Comparison of ENCODE assay signal across 37 cellular contexts in genomic region chr5:3924990-3925389, GRCh38.
"Had no signal": no experiment of that assay in that cellular context is flagged by ENCODE, and none has a peak within 500 bp of the region (broad histone marks: within the 10 kb centered on the region; RNA-seq: fewer than 3 reads in every experiment).

No MANE protein-coding gene starts in this region.

- H3K27me3 ChIP-seq: adrenal gland, brain microvascular endothelial cell, breast epithelium had no signal

- H3K4me3 Mint-ChIP-seq: activated B cell treated with CpG ODN at 0.5 μM for 24 hours; activated CD4-positive, alpha-beta memory T cell treated with anti-CD3 and anti-CD28 coated beads for 36 hours; activated CD4-positive, alpha-beta T cell treated with anti-CD3 and anti-CD28 coated beads, Interleukin-2, amount 10 ng/mL, durations not matched to agents 7 days and 5 days; activated CD8-positive, alpha-beta T cell treated with anti-CD3 and anti-CD28 coated beads for 36 hours; activated naive CD4-positive, alpha-beta T cell treated with anti-CD3 and anti-CD28 coated beads for 36 hours; activated naive CD8-positive, alpha-beta T cell treated with anti-CD3 and anti-CD28 coated beads for 36 hours; activated T-cell treated with anti-CD3 and anti-CD28 coated beads, Interleukin-2, amount 50 U/mL, for 4 hours; activated T-cell treated with anti-CD3 and anti-CD28 coated beads, Interleukin-2, amount 50 U/mL, for 72 hours; activated T-helper 1 cell treated with anti-CD3 and anti-CD28 coated beads, Interleukin-12 subunit alpha, Interleukin-12 subunit beta, Interleukin-2, Interleukin-4 antibody, amounts not matched to agents 30 ng/mL and 10 ng/mL and 1 ng/mL, durations not matched to agents 14 hours and 24 hours and 36 hours; activated T-helper 17 cell treated with anti-CD3 and anti-CD28 coated beads, Interleukin-2, amount 50 U/mL, for 72 hours; central memory CD8-positive, alpha-beta T cell; T-helper 1 cell treated with Interleukin-12 subunit alpha and Interleukin-12 subunit beta and Interleukin-4 antibody, amounts not matched to agents 30 μg/mL and 1 μg/mL, for 36 hours; T-helper 2 cell treated with Interferon-gamma antibody and Interleukin-4, amounts not matched to agents 5 μg/mL and 100 μg/mL, for 36 hours had no signal

- ATAC-seq: activated CD8-positive, alpha-beta T cell treated with anti-CD3 and anti-CD28 coated beads for 36 hours; activated naive CD4-positive, alpha-beta T cell treated with anti-CD3 and anti-CD28 coated beads, Interleukin-2, amount 50 U/mL, for 72 hours; activated T-cell treated with anti-CD3 and anti-CD28 coated beads, Interleukin-2, amount 50 U/mL, for 4 hours; activated T-cell treated with anti-CD3 and anti-CD28 coated beads, Interleukin-2, amount 50 U/mL, for 72 hours; activated T-helper 17 cell treated with anti-CD3 and anti-CD28 coated beads, Interleukin-2, amount 50 U/mL, for 72 hours; body of pancreas had no signal

- H3K36me3 ChIP-seq: adrenal gland, brain microvascular endothelial cell, breast epithelium had no signal

- H3K27me3 Mint-ChIP-seq: activated B cell treated with CpG ODN at 0.5 μM for 24 hours; activated CD4-positive, alpha-beta memory T cell treated with anti-CD3 and anti-CD28 coated beads for 36 hours; activated CD4-positive, alpha-beta T cell treated with anti-CD3 and anti-CD28 coated beads, Interleukin-2, amount 10 ng/mL, durations not matched to agents 7 days and 5 days; activated naive CD8-positive, alpha-beta T cell treated with anti-CD3 and anti-CD28 coated beads for 36 hours; activated T-helper 17 cell treated with anti-CD3 and anti-CD28 coated beads, Interleukin-2, amount 50 U/mL, for 72 hours; central memory CD8-positive, alpha-beta T cell had no signal

- H3K4me1 ChIP-seq: adrenal gland, body of pancreas, breast epithelium had no signal

- H3K36me3 Mint-ChIP-seq: activated CD4-positive, alpha-beta memory T cell treated with anti-CD3 and anti-CD28 coated beads for 36 hours; activated naive CD8-positive, alpha-beta T cell treated with anti-CD3 and anti-CD28 coated beads for 36 hours had no signal

- H3K4me1 Mint-ChIP-seq: activated B cell treated with CpG ODN at 0.5 μM for 24 hours; activated CD4-positive, alpha-beta T cell treated with anti-CD3 and anti-CD28 coated beads, Interleukin-2, amount 10 ng/mL, durations not matched to agents 7 days and 5 days; activated naive CD8-positive, alpha-beta T cell treated with anti-CD3 and anti-CD28 coated beads for 36 hours; activated T-helper 17 cell treated with anti-CD3 and anti-CD28 coated beads, Interleukin-2, amount 50 U/mL, for 72 hours; central memory CD8-positive, alpha-beta T cell had no signal

- FAIRE-seq: astrocyte, TTC549 had no signal

- H3K9me3 ChIP-seq: adrenal gland, body of pancreas, breast epithelium had no signal

- H3K27ac Mint-ChIP-seq: activated B cell treated with CpG ODN at 0.5 μM for 24 hours; activated CD4-positive, alpha-beta memory T cell treated with anti-CD3 and anti-CD28 coated beads for 36 hours; activated CD4-positive, alpha-beta T cell treated with anti-CD3 and anti-CD28 coated beads, Interleukin-2, amount 10 ng/mL, durations not matched to agents 7 days and 5 days; activated CD8-positive, alpha-beta T cell treated with anti-CD3 and anti-CD28 coated beads for 36 hours; activated naive CD4-positive, alpha-beta T cell treated with anti-CD3 and anti-CD28 coated beads for 36 hours; activated naive CD4-positive, alpha-beta T cell treated with anti-CD3 and anti-CD28 coated beads, Interleukin-2, amount 50 U/mL, for 72 hours; activated naive CD8-positive, alpha-beta T cell treated with anti-CD3 and anti-CD28 coated beads for 36 hours; activated T-cell treated with anti-CD3 and anti-CD28 coated beads, Interleukin-2, amount 50 U/mL, for 72 hours; activated T-helper 1 cell treated with anti-CD3 and anti-CD28 coated beads, Interleukin-12 subunit alpha, Interleukin-12 subunit beta, Interleukin-2, Interleukin-4 antibody, amounts not matched to agents 30 ng/mL and 10 ng/mL and 1 ng/mL, durations not matched to agents 14 hours and 24 hours and 36 hours; activated T-helper 17 cell treated with anti-CD3 and anti-CD28 coated beads, Interleukin-2, amount 50 U/mL, for 72 hours; T-helper 1 cell treated with Interleukin-12 subunit alpha and Interleukin-12 subunit beta and Interleukin-4 antibody, amounts not matched to agents 30 μg/mL and 1 μg/mL, for 36 hours; T-helper 2 cell treated with Interferon-gamma antibody and Interleukin-4, amounts not matched to agents 5 μg/mL and 100 μg/mL, for 36 hours had no signal

- H3K27ac ChIP-seq: adrenal gland, body of pancreas, brain microvascular endothelial cell, breast epithelium, VCaP had no signal

- DNase-seq: activated B cell treated with CpG ODN at 0.5 μM for 24 hours; activated CD4-positive, alpha-beta memory T cell treated with anti-CD3 and anti-CD28 coated beads for 36 hours; activated CD4-positive, alpha-beta T cell treated with anti-CD3 and anti-CD28 coated beads for 4 hours; activated CD4-positive, alpha-beta T cell treated with anti-CD3 and anti-CD28 coated beads, Interleukin-2, amount 10 ng/mL, durations not matched to agents 7 days and 5 days; activated CD4-positive, alpha-beta T cell treated with anti-CD3 and anti-CD28 coated beads, Interleukin-2, amount 50 U/mL, for 4 hours; activated CD4-positive, CD25-positive, alpha-beta regulatory T cell treated with anti-CD3 and anti-CD28 coated beads, Interleukin-2, amount 50 U/mL, for 72 hours; activated CD8-positive, alpha-beta memory T cell treated with anti-CD3 and anti-CD28 coated beads, Interleukin-2, amount 50 U/mL, for 4 hours; activated CD8-positive, alpha-beta T cell treated with anti-CD3 and anti-CD28 coated beads for 36 hours; activated effector memory CD4-positive, alpha-beta T cell treated with anti-CD3 and anti-CD28 coated beads, Interleukin-2, amount 50 U/mL, for 16 hours; activated gamma-delta T cell treated with Interleukin-2 at 50 U/mL for 16 hours; activated naive CD4-positive, alpha-beta T cell; activated naive CD4-positive, alpha-beta T cell treated with anti-CD3 and anti-CD28 coated beads for 36 hours; activated naive CD4-positive, alpha-beta T cell treated with anti-CD3 and anti-CD28 coated beads, Interleukin-2, amount 50 U/mL, for 16 hours; activated naive CD8-positive, alpha-beta T cell treated with anti-CD3 and anti-CD28 coated beads for 36 hours; activated T-cell treated with anti-CD3 and anti-CD28 coated beads for 4 hours; activated T-cell treated with anti-CD3 and anti-CD28 coated beads, Interleukin-2, amount 50 U/mL, for 1 hour; activated T-cell treated with anti-CD3 and anti-CD28 coated beads, Interleukin-2, amount 50 U/mL, for 4 hours; activated T-cell treated with anti-CD3 and anti-CD28 coated beads, Interleukin-2, amount 50 U/mL, for 72 hours; adrenal gland; amniotic stem cell; aorta; body of pancreas; brain microvascular endothelial cell; cerebellar nuclear complex; T-helper 1 cell; T-helper 2 cell; T-helper 9 cell had no signal

- H3K4me3 ChIP-seq: adrenal gland, body of pancreas, breast epithelium had no signal
